8 cellular contexts compared by ENCODE assay signal in the genomic region with DNA sequence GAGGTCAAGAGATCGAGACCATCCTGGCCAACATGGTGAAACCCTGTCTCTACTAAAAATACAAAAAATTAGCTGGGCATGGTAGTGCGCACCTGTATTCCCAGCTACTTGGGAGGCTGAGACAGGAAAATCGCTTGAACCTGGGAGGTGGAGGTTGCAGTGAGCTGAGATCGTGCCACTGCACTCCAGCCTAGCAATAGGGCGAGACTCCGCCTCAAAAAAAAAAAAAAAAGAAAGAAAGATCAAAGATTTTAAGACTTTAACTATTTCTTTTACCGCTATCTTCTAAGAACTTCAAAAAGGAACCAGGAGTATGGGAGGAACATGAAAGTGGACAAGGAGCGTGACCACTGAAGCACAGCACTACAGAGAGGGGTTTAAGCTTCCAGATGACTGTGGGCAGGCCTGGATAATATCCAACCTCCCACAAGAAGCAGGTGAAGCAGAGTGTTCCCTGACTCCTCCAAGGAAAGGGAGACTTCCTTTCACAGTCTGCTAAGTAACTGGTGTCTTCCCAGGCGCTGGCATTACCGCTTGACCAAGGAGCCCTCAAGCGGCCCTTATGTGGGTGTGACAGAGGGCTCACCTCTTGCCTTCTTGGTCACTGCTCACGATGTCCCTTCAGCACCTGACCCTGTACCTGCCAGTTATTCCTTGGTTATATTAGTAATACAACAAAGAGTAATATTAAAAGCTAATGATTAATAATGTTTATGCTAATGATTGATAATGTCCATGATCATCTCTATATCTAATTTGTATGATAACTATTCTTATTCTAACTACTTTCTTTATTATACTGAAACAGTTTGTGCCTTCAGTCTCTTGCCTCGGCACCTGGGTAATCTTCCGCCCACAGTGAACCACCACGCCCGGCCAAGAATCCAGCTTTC.
DNase-seq lines count a peak whose midpoint lies in the region; ATAC-seq and TF ChIP-seq lines count a peak whose summit lies in the region.
"Not testable (repeated sequence)": the region's sequence is repeated elsewhere in the genome, so short reads cannot be mapped to it uniquely, and the experiment has no call there.

No MANE protein-coding gene starts in this region.

- peak overlapping the region; percentile 39 for H3K27ac Mint-ChIP-seq in CD4-positive, alpha-beta T cell
- not testable (repeated sequence) for H3K27ac Mint-ChIP-seq in GM23338
- peak overlapping the region; percentile 32 for H3K27ac Mint-ChIP-seq in endodermal cell

- not testable (repeated sequence) for H3K9me3 Mint-ChIP-seq in CD4-positive, alpha-beta T cell; GM23338; endodermal cell

- not testable (repeated sequence) for H2AFZ ChIP-seq in GM23338

- not testable (repeated sequence) for H3K79me2 ChIP-seq in GM23338 (replicated peaks; ENCODE audit: insufficient read depth)

- POLR2A ChIA-PET in CD4-positive, alpha-beta T cell (lab: Charles Lee), result not testable (repeated sequence)

- H3K4me3 Mint-ChIP-seq in CD4-positive, alpha-beta T cell; GM23338; endodermal cell: not testable (repeated sequence)

- not testable (repeated sequence) for H3K4me3 ChIP-seq in GM23338; endodermal cell (ENCODE audit: low read length); neutrophil (ENCODE audit: low read depth in 1 of 2, low read length in 1 of 2)

- WGBS in endodermal cell (ENCODE audit: insufficient coverage in 1 of 2, insufficient read length in 1 of 2), 2 experiments, result 94 to 96% methylated on average over 6 to 16 of the region's 16 CpGs

- ATAC-seq in CD4-positive, alpha-beta T cell (ENCODE audit: poor library complexity); GM23338: not testable (repeated sequence)

- not testable (repeated sequence) for H3K9me3 ChIP-seq in CD4-positive, alpha-beta T cell (ENCODE audit: control insufficient read depth, low read length); endodermal cell (ENCODE audit: control insufficient read depth, low read length); neutrophil

- H3F3A ChIP-seq in GM23338 (replicated peaks; ENCODE audit: low read depth), result not testable (repeated sequence)

- not testable (repeated sequence) for H3K36me3 ChIP-seq in GM23338 (ENCODE audit: insufficient read depth); neutrophil
- peaks cover 11% of the 10 kb centered on the region for H3K36me3 ChIP-seq in endodermal cell (ENCODE audit: control insufficient read depth, insufficient read depth, low read length)

- not testable (repeated sequence) for H3K4me1 ChIP-seq in GM23338 (ENCODE audit: insufficient read depth); endodermal cell (ENCODE audit: control insufficient read depth, insufficient read depth, low read length)
- H3K4me1 ChIP-seq in neutrophil (ENCODE audit: control insufficient read depth in 1 of 2, insufficient read depth in 1 of 2, low read depth in 1 of 2, low read length in 1 of 2), result peaks cover 14% of the 10 kb centered on the region in 2 experiments

- H3K27me3 ChIP-seq in CD4-positive, alpha-beta T cell (ENCODE audit: control insufficient read depth, insufficient read depth, low read length); GM23338 (ENCODE audit: insufficient read depth); endodermal cell (ENCODE audit: control insufficient read depth, insufficient read depth, low read length, poor library complexity, severe bottlenecking); neutrophil: not testable (repeated sequence)

- H3K4me2 ChIP-seq in GM23338, result not testable (repeated sequence)

- intact Hi-C loops in CD4-positive, alpha-beta T cell (cut with DNase I, micrococcal nuclease), result not testable (repeated sequence)

- peaks cover 20% of the 10 kb centered on the region for H3K4me1 Mint-ChIP-seq in CD4-positive, alpha-beta T cell (ENCODE audit: low read depth)
- not testable (repeated sequence) for H3K4me1 Mint-ChIP-seq in GM23338, endodermal cell

- H3K36me3 Mint-ChIP-seq in CD4-positive, alpha-beta T cell (ENCODE audit: low read depth), result peaks cover 35% of the 10 kb centered on the region
- H3K36me3 Mint-ChIP-seq in GM23338 (ENCODE audit: low read depth), result peaks cover 16% of the 10 kb centered on the region; the same call in 2 of the 3 replicates
- H3K36me3 Mint-ChIP-seq in endodermal cell (ENCODE audit: low read depth), result peaks cover 14% of the 10 kb centered on the region

- DNase-seq in CD4-positive, alpha-beta T cell; GM23338 (ENCODE audit: low spot score); endodermal cell: not testable (repeated sequence)
- peak; percentile 15 for DNase-seq in activated CD4-positive, alpha-beta T cell treated with anti-CD3 and anti-CD28 coated beads for 48 hours
- peak; percentile 65 for DNase-seq in kidney glomerular epithelial cell (lab: John Stamatoyannopoulos, UW)
- DNase-seq in myocyte (ENCODE audit: low read depth), result peak; percentile 29
- DNase-seq in stimulated activated CD4-positive, alpha-beta T cell treated with anti-CD3 and anti-CD28 coated beads, Interleukin-15, amount 100 ng/mL, for 24 hours, result peak; percentile 12

- CTCF ChIA-PET in CD4-positive, alpha-beta T cell (lab: Charles Lee), result interaction anchor here (0.5 kb wide), 1 partner anchor 107 kb away, joined by 3 read pairs; no protein-coding TSS in a partner anchor

- not testable (repeated sequence) for H3K9ac ChIP-seq in endodermal cell (ENCODE audit: extremely low read depth, low read length, poor library complexity, severe bottlenecking)

- not testable (repeated sequence) for H3K27ac ChIP-seq in CD4-positive, alpha-beta T cell (ENCODE audit: low read depth, low read length); endodermal cell (ENCODE audit: low read depth, low read length)
- H3K27ac ChIP-seq in GM23338 (ENCODE audit: low read depth), result peak overlapping the region; percentile 70; the same call in 1 of the 2 replicates
- peak overlapping the region; percentile 3 for H3K27ac ChIP-seq in neutrophil

- not testable (repeated sequence) for H3K9me2 ChIP-seq in GM23338 (ENCODE audit: insufficient read depth)

- not testable (repeated sequence) for TF ChIP-seq CTCF in CD4-positive, alpha-beta T cell (IDR thresholded peaks at IDR 0.05); endodermal cell (conservative IDR thresholded peaks at IDR 0.05); neutrophil (IDR thresholded peaks at IDR 0.05)
- TF ChIP-seq CTCF in GM23338 (conservative IDR thresholded peaks at IDR 0.05; ENCODE audit: low read depth in 2 of 2), result 0 out of 4 replicates have a peak, but pooled peaks of 1 of the 2 experiments have one; percentile 8

- H3K27me3 Mint-ChIP-seq in CD4-positive, alpha-beta T cell; GM23338 (ENCODE audit: insufficient read depth, low read depth, poor library complexity); endodermal cell (ENCODE audit: insufficient read depth): not testable (repeated sequence)

- H4K20me1 ChIP-seq in GM23338 (replicated peaks; ENCODE audit: insufficient read depth), result peaks cover 12% of the 10 kb centered on the region
